Comparison of ENCODE assay signal across 1 cellular context in the genomic region with DNA sequence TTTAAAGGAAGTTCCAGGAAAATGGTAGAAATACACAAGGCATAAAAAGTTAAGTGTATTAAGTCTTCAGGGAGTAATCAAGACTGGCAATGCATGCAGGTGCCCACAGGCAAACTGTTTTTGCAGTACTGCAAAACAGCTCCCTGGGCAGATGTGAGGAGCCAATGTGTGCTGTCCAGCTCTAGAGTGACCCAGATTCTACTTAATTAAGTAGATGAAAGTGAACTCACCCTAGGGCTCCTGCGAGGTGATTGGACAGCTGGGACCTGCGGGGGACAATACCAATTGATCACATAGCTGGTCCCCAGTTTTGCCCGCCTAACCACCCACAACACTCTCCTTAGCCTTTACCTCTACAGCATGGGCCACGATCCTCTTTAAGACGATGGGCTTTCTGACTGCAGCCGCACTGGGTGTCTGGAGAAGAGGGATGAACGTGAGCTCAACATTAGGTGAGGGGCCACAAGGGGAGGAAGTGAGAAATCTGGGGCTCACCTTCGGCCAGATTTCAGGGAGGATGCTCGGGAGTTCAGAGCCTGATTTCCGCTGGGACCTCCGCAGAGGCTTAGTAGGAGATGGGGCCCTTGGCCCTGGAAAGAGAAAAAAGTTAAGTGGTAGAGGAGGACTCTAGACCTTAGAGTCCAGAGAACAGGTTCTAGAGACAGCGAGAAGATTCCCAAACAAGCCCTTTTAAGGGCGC.
TF ChIP-seq lines count a peak whose summit lies in the region.

No MANE protein-coding gene starts in this region.

TF ChIP-seq in GM12878, 131 proteins besides CTCF, POLR2A, EP300 and RAD21:
- TF ChIP-seq EED (IDR thresholded peaks at IDR 0.05; ENCODE audit: low read depth) (no peak), TCF3 (IDR thresholded peaks at IDR 0.05; ENCODE audit: borderline replicate concordance, insufficient read depth, low read depth, low read length) (no peak), RCOR1 (conservative IDR thresholded peaks at IDR 0.05; ENCODE audit: low read depth, low read length) (no peak), IKZF1 (conservative IDR thresholded peaks at IDR 0.05) (no peak), PAX8 (IDR thresholded peaks at IDR 0.05) (no peak), PML (IDR thresholded peaks at IDR 0.05; ENCODE audit: low read length) (no peak), NFXL1 (IDR thresholded peaks at IDR 0.05; ENCODE audit: borderline replicate concordance) (no peak), NFIC (IDR thresholded peaks at IDR 0.05; ENCODE audit: low read depth, low read length) (no peak), CEBPB (IDR thresholded peaks at IDR 0.05; ENCODE audit: borderline replicate concordance in 1 of 2, low read depth in 2 of 2, low read length in 2 of 2) (no peak), MTA3 (IDR thresholded peaks at IDR 0.05; ENCODE audit: borderline replicate concordance, low read length) (no peak)
- TF ChIP-seq, protein P1, sequence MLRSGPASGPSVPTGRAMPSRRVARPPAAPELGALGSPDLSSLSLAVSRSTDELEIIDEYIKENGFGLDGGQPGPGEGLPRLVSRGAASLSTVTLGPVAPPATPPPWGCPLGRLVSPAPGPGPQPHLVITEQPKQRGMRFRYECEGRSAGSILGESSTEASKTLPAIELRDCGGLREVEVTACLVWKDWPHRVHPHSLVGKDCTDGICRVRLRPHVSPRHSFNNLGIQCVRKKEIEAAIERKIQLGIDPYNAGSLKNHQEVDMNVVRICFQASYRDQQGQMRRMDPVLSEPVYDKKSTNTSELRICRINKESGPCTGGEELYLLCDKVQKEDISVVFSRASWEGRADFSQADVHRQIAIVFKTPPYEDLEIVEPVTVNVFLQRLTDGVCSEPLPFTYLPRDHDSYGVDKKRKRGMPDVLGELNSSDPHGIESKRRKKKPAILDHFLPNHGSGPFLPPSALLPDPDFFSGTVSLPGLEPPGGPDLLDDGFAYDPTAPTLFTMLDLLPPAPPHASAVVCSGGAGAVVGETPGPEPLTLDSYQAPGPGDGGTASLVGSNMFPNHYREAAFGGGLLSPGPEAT (IDR thresholded peaks at IDR 0.05; ENCODE audit: low read depth), result no peak
- TF ChIP-seq, protein P2, sequence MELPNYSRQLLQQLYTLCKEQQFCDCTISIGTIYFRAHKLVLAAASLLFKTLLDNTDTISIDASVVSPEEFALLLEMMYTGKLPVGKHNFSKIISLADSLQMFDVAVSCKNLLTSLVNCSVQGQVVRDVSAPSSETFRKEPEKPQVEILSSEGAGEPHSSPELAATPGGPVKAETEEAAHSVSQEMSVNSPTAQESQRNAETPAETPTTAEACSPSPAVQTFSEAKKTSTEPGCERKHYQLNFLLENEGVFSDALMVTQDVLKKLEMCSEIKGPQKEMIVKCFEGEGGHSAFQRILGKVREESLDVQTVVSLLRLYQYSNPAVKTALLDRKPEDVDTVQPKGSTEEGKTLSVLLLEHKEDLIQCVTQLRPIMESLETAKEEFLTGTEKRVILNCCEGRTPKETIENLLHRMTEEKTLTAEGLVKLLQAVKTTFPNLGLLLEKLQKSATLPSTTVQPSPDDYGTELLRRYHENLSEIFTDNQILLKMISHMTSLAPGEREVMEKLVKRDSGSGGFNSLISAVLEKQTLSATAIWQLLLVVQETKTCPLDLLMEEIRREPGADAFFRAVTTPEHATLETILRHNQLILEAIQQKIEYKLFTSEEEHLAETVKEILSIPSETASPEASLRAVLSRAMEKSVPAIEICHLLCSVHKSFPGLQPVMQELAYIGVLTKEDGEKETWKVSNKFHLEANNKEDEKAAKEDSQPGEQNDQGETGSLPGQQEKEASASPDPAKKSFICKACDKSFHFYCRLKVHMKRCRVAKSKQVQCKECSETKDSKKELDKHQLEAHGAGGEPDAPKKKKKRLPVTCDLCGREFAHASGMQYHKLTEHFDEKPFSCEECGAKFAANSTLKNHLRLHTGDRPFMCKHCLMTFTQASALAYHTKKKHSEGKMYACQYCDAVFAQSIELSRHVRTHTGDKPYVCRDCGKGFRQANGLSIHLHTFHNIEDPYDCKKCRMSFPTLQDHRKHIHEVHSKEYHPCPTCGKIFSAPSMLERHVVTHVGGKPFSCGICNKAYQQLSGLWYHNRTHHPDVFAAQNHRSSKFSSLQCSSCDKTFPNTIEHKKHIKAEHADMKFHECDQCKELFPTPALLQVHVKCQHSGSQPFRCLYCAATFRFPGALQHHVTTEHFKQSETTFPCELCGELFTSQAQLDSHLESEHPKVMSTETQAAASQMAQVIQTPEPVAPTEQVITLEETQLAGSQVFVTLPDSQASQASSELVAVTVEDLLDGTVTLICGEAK (IDR thresholded peaks at IDR 0.05; ENCODE audit: borderline replicate concordance), result no peak
